ENCODE assay signal across 27 cellular contexts in the genomic region with DNA sequence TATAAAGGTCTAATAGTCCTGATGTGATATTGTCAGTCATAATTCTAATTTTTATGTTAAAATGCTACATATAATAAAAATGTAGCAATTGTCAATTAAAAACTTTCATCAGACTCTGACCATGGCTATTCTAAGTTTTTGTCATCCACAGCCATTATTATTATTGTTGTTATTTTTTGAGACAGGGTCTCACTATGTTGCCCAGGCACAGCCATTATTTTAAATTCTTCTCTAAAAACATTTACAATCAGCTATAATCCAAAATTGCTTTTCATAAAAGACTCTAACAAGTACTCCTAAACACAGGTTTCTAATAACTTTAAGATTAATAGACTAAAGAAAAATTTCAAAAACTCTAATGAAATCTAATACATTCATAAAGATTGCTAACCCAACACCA.
"Had no signal": no experiment of that assay in that cellular context is flagged by ENCODE, and none has a peak within 500 bp of the region (broad histone marks: within the 10 kb centered on the region; RNA-seq: fewer than 3 reads in every experiment).

No MANE protein-coding gene starts in this region.

- H3K4me1 ChIP-seq: stomach, suprapubic skin, testis, thyroid gland, tibial artery, tibial nerve, transverse colon, upper lobe of left lung, upper lobe of right lung, uterus, vagina had no signal

- H3K9me3 ChIP-seq: stomach, suprapubic skin, testis, thoracic aorta, thyroid gland, tibial artery, tibial nerve, transverse colon, upper lobe of left lung, upper lobe of right lung, uterus, vagina had no signal

- H3K36me3 ChIP-seq: stomach, suprapubic skin, thoracic aorta, thyroid gland, tibial artery, tibial nerve, transverse colon, upper lobe of left lung, upper lobe of right lung, uterus, vagina had no signal

- H3K27me3 ChIP-seq: stomach, suprapubic skin, testis, thyroid gland, tibial artery, tibial nerve, transverse colon, upper lobe of left lung, upper lobe of right lung, uterus, vagina had no signal

- DNase-seq: stimulated activated CD4-positive, alpha-beta T cell treated with anti-CD3 and anti-CD28 coated beads, Interleukin-2, amount 100 ng/mL, for 48 hours; stimulated activated CD4-positive, alpha-beta T cell treated with anti-CD3 and anti-CD28 coated beads, Interleukin-4, amount 100 ng/mL, for 1 hour; stimulated activated CD4-positive, alpha-beta T cell treated with anti-CD3 and anti-CD28 coated beads, Interleukin-4, amount 100 ng/mL, for 24 hours; stimulated activated CD4-positive, alpha-beta T cell treated with anti-CD3 and anti-CD28 coated beads, Interleukin-4, amount 100 ng/mL, for 4 hours; stimulated activated CD8-positive, alpha-beta memory T cell treated with anti-CD3 and anti-CD28 coated beads, Interleukin-4, amount 100 ng/mL, for 48 hours; stimulated activated naive B cell treated with anti-CD40 and anti-IgM and Interleukin-4, amounts not matched to agents 10 μg/mL and 1 μg/mL and 100 μg/mL, for 72 hours; stimulated activated naive CD4-positive, alpha-beta T cell; stimulated activated naive CD4-positive, alpha-beta T cell treated with Interleukin-2 at 50 U/mL for 16 hours; stimulated activated naive CD8-positive, alpha-beta T cell treated with anti-CD3 and anti-CD28 coated beads, Interleukin-15, amount 100 ng/mL, for 72 hours; stimulated activated naive CD8-positive, alpha-beta T cell treated with anti-CD3 and anti-CD28 coated beads, Interleukin-15, Interleukin-2, amounts not matched to agents 100 U/mL and 50 U/mL, for 24 hours; stomach; substantia nigra; testis; thyroid gland; tibial artery; transverse colon; trophoblast cell; upper lobe of left lung; upper lobe of right lung; uterus had no signal

- H3K4me3 ChIP-seq: stomach, suprapubic skin, testis, thoracic aorta, thyroid gland, tibial artery, tibial nerve, transverse colon, upper lobe of left lung, upper lobe of right lung, uterus, vagina had no signal

- ATAC-seq: stimulated activated effector memory CD8-positive, alpha-beta T cell treated with anti-CD3 and anti-CD28 coated beads, Interleukin-12 subunit alpha, Interleukin-12 subunit beta, amount 100 ng/mL, for 72 hours; stimulated activated memory B cell treated with anti-CD40 and anti-IgM and Interleukin-4, amounts not matched to agents 10 μg/mL and 1 μg/mL and 100 μg/mL, for 72 hours; stimulated activated naive B cell treated with anti-CD40 and anti-IgM and Interleukin-4, amounts not matched to agents 10 μg/mL and 1 μg/mL and 100 μg/mL, for 72 hours; stimulated activated naive CD8-positive, alpha-beta T cell treated with anti-CD3 and anti-CD28 coated beads, Interleukin-15, amount 100 ng/mL, for 72 hours; stimulated activated naive CD8-positive, alpha-beta T cell treated with anti-CD3 and anti-CD28 coated beads, Interleukin-15, Interleukin-2, amounts not matched to agents 100 U/mL and 50 U/mL, for 24 hours; upper lobe of right lung had no signal

- H3K27ac ChIP-seq: stomach, suprapubic skin, testis, thoracic aorta, thyroid gland, tibial artery, tibial nerve, transverse colon, upper lobe of left lung, upper lobe of right lung, uterus, vagina had no signal

- FAIRE-seq: urothelium cell line had no signal
